8 cellular contexts compared by ENCODE assay signal in the genomic region with DNA sequence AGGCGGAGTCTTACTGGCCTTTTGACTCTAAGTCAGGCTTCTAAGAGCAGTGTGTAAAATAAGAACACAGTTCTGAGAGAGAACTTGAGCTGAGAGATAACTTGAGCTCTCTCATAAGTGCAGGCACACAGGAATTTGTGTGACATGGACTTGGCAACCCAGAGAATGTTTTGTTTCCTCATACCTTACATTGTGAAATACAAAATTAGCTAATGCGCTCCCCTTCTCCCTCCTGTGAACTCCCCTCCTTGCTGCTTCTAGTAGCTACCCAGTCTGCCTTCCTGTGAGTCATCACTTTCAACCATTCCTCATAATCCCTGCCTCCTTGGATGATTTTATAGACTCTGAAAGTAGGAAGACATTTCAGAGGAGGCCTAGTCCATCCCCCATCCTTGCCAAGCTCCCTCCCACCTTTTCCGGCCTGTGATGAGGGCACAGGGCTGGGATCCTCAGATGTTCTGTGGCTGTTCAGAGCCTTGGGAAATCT. TPM values are rescaled to one million over a fixed set of nuclear protein-coding genes. Genes with fewer than 3 reads are reported as not detected.
A peak's percentile ranks its signal among the peaks of the same experiment; 100 is the strongest.
DNase-seq lines count a peak whose midpoint lies in the region; ATAC-seq and TF ChIP-seq lines count a peak whose summit lies in the region.

No MANE protein-coding gene starts in this region.

- H3K36me3 Mint-ChIP-seq in GM23338 (ENCODE audit: low read depth), result no peaks in the 10 kb centered on the region; the same call in 2 of the 3 replicates

- TF ChIP-seq CTCF in PC-9 (conservative IDR thresholded peaks at IDR 0.05) (no peak), fibroblast of lung (conservative IDR thresholded peaks at IDR 0.05 in 1 of 2, IDR thresholded peaks at IDR 0.05 in 1 of 2; ENCODE audit: low read depth in 1 of 2, low read length in 2 of 2) (no peak), GM23338 (conservative IDR thresholded peaks at IDR 0.05; ENCODE audit: low read depth in 2 of 2) (no peak)

- no peak overlapping the region for H2AK5ac ChIP-seq in trophoblast cell (ENCODE audit: low read length)

- H2AFZ ChIP-seq in PC-9 (peak overlapping the region; percentile 65), fibroblast of lung (ENCODE audit: low read length) (no peak overlapping the region), trophoblast cell (ENCODE audit: insufficient read depth, low read length, poor library complexity) (no peak overlapping the region), GM23338 (no peak overlapping the region)

- H3K9me2 ChIP-seq in PC-9 (ENCODE audit: insufficient read depth), result no peaks in the 10 kb centered on the region
- no peaks in the 10 kb centered on the region for H3K9me2 ChIP-seq in GM23338 (ENCODE audit: insufficient read depth)

- peaks cover 5% of the 10 kb centered on the region for H3K27me3 Mint-ChIP-seq in GM23338 (ENCODE audit: insufficient read depth, low read depth, poor library complexity)

- ATAC-seq in HG03095 (IDR thresholded peaks at IDR 0.05; ENCODE audit: unreplicated experiment) (no peak), GM21786 (IDR thresholded peaks at IDR 0.05; ENCODE audit: unreplicated experiment) (no peak), GM23338 (no peak)

- no peak overlapping the region for H2BK5ac ChIP-seq in trophoblast cell (ENCODE audit: low read depth, low read length, poor library complexity)

- DNase-seq in Caki2 (ENCODE audit: low read depth) (peak; percentile 97), PC-9 (peak; percentile 76 to 99), fibroblast of lung (ENCODE audit: low read depth in 2 of 2) (peak; percentile 98 to 99), trophoblast cell (peak; percentile 82 to 95), GM23338 (ENCODE audit: low spot score) (no peak)
- no peak for DNase-seq in activated CD4-positive, alpha-beta T cell treated with anti-CD3 and anti-CD28 coated beads for 48 hours

- H3K9me3 ChIP-seq in PC-9 (ENCODE audit: insufficient read depth, low read depth), result peaks cover 17% of the 10 kb centered on the region
- H3K9me3 ChIP-seq in fibroblast of lung (ENCODE audit: control insufficient read depth, insufficient read depth, low read depth, low read length), result no peaks in the 10 kb centered on the region
- H3K9me3 ChIP-seq in trophoblast cell (ENCODE audit: insufficient read depth, low read depth, low read length), result no peaks in the 10 kb centered on the region

- H3K23ac ChIP-seq in trophoblast cell (ENCODE audit: low read length), result no peak overlapping the region

- H3K27me3 ChIP-seq in PC-9 (ENCODE audit: insufficient read depth, low read depth), result no peaks in the 10 kb centered on the region
- no peaks in the 10 kb centered on the region for H3K27me3 ChIP-seq in fibroblast of lung (ENCODE audit: control insufficient read depth, insufficient read depth, low read length)
- no peaks in the 10 kb centered on the region for H3K27me3 ChIP-seq in trophoblast cell (ENCODE audit: insufficient read depth, low read length)
- no peaks in the 10 kb centered on the region for H3K27me3 ChIP-seq in GM23338 (ENCODE audit: insufficient read depth)

- no peak overlapping the region for H3K4ac ChIP-seq in trophoblast cell (ENCODE audit: low read depth, low read length)

- H3K4me3 ChIP-seq in PC-9, result peak overlapping the region; percentile 23; the same call in 1 of the 2 replicates
- H3K4me3 ChIP-seq in fibroblast of lung (replicated peaks in 1 of 4; ENCODE audit: control extremely low read depth in 1 of 4, insufficient read depth in 1 of 4, low read depth in 3 of 4, low read length in 4 of 4), result no peak overlapping the region
- no peak overlapping the region for H3K4me3 ChIP-seq in trophoblast cell (ENCODE audit: low read depth, low read length)
- H3K4me3 ChIP-seq in GM23338, result no peak overlapping the region

- no peak overlapping the region for H4K12ac ChIP-seq in trophoblast cell (ENCODE audit: low read depth, low read length)

- 0 out of 2 replicates have a peak, but pooled peaks cover 4% of the 10 kb centered on the region for H3K36me3 ChIP-seq in PC-9 (ENCODE audit: low read depth)
- no peaks in the 10 kb centered on the region for H3K36me3 ChIP-seq in fibroblast of lung (ENCODE audit: control insufficient read depth, insufficient read depth, low read length)
- H3K36me3 ChIP-seq in trophoblast cell (ENCODE audit: control insufficient read depth in 1 of 2, insufficient read depth in 2 of 2, low read length in 2 of 2), result no peaks in the 10 kb centered on the region
- no peaks in the 10 kb centered on the region for H3K36me3 ChIP-seq in GM23338 (ENCODE audit: insufficient read depth)

- H2BK12ac ChIP-seq in trophoblast cell (ENCODE audit: low read length), result no peak overlapping the region

- peaks cover 1% of the 10 kb centered on the region for H3K79me1 ChIP-seq in trophoblast cell (ENCODE audit: low read length)

- CTCF ChIA-PET in PC-9 (lab: Charles Lee), result interaction anchor here (0.6 to 0.7 kb wide), 3 partner anchors 44 to 305 kb away, joined by 3 to 5 read pairs (median 4); no protein-coding TSS in a partner anchor

- H3K9me3 Mint-ChIP-seq in GM23338, result peaks cover 13% of the 10 kb centered on the region

- no peak overlapping the region for H3K9ac ChIP-seq in fibroblast of lung (ENCODE audit: insufficient read depth, low read length)
- H3K9ac ChIP-seq in trophoblast cell (ENCODE audit: low read length), result no peak overlapping the region

- intact Hi-C loops in PC-9 (cut with micrococcal nuclease; ENCODE audit: unreplicated experiment), result loop anchor here (1.0 kb wide), 2 partner anchors 27 to 136 kb away; a partner anchor contains a TSS

- peaks cover 5% of the 10 kb centered on the region; the same call in 1 of the 3 replicates for H3K4me1 Mint-ChIP-seq in GM23338

- H4K20me1 ChIP-seq in PC-9 (ENCODE audit: insufficient read depth) (no peaks in the 10 kb centered on the region), fibroblast of lung (ENCODE audit: control insufficient read depth, extremely low read depth, insufficient read depth, low read length) (no peaks in the 10 kb centered on the region), GM23338 (replicated peaks; ENCODE audit: insufficient read depth) (no peaks in the 10 kb centered on the region)

- no peak overlapping the region for H4K8ac ChIP-seq in trophoblast cell (ENCODE audit: low read depth, low read length)

- BruUV-seq in PC-9 (replicated peaks; lab: Mats Ljungman, UMichigan), result no TSS peak

- peak overlapping the region; percentile 82 for H3K27ac ChIP-seq in PC-9
- H3K27ac ChIP-seq in fibroblast of lung (ENCODE audit: insufficient read depth, low read length), result peak overlapping the region; percentile 57
- peak overlapping the region; percentile 55 for H3K27ac ChIP-seq in trophoblast cell (ENCODE audit: low read depth, low read length)
- H3K27ac ChIP-seq in GM23338 (ENCODE audit: low read depth), result no peak overlapping the region

- H3K14ac ChIP-seq in trophoblast cell (ENCODE audit: low read length), result peak overlapping the region; percentile 49

- no CpG with 5 or more reads among the region's 3 CpGs for WGBS in trophoblast cell (ENCODE audit: extremely low coverage, insufficient coverage, insufficient read length)

- H3K4me2 ChIP-seq in PC-9, result peak overlapping the region; percentile 67
- peak overlapping the region; percentile 52 for H3K4me2 ChIP-seq in fibroblast of lung (ENCODE audit: extremely low read depth, insufficient read depth, low read length)
- H3K4me2 ChIP-seq in trophoblast cell (ENCODE audit: low read length), result no peak overlapping the region
- no peak overlapping the region for H3K4me2 ChIP-seq in GM23338

- no peak overlapping the region for H2BK120ac ChIP-seq in trophoblast cell (ENCODE audit: insufficient read depth, low read length, poor library complexity)

- peaks cover 19% of the 10 kb centered on the region for H3K4me1 ChIP-seq in PC-9 (replicated peaks; ENCODE audit: insufficient read depth)
- H3K4me1 ChIP-seq in fibroblast of lung (ENCODE audit: control insufficient read depth, extremely low read depth, insufficient read depth, low read length), result no peaks in the 10 kb centered on the region
- peaks cover 3 to 4% of the 10 kb centered on the region in 2 experiments for H3K4me1 ChIP-seq in trophoblast cell (ENCODE audit: control insufficient read depth in 1 of 2, insufficient read depth in 2 of 2, low read length in 2 of 2)
- no peaks in the 10 kb centered on the region for H3K4me1 ChIP-seq in GM23338 (ENCODE audit: insufficient read depth)

- no peaks in the 10 kb centered on the region for H3K79me2 ChIP-seq in PC-9 (ENCODE audit: low read depth)
- H3K79me2 ChIP-seq in fibroblast of lung (ENCODE audit: control insufficient read depth, insufficient read depth, low read length), result no peaks in the 10 kb centered on the region
- peaks cover 2% of the 10 kb centered on the region for H3K79me2 ChIP-seq in trophoblast cell (ENCODE audit: control insufficient read depth, insufficient read depth, low read length, poor library complexity)
- no peaks in the 10 kb centered on the region for H3K79me2 ChIP-seq in GM23338 (replicated peaks; ENCODE audit: insufficient read depth)

- H3K4me3 Mint-ChIP-seq in GM23338, result no peak overlapping the region

- no peak overlapping the region for H3K27ac Mint-ChIP-seq in GM23338

- in situ Hi-C loops in Caki2 (cut with HindIII; ENCODE audit: low pct_unique_long_range_greater_than_20kb, low sequenced_read_pairs), result no loop called here

- H3F3A ChIP-seq in PC-9 (ENCODE audit: insufficient read depth, low read depth) (peaks cover 25% of the 10 kb centered on the region), GM23338 (replicated peaks; ENCODE audit: low read depth) (no peaks in the 10 kb centered on the region)

- H3K18ac ChIP-seq in trophoblast cell (ENCODE audit: low read length), result no peak overlapping the region

- POLR2A ChIA-PET in PC-9 (lab: Charles Lee; ENCODE audit: unreplicated experiment), result interaction anchor here (0.6 to 1.2 kb wide), 9 partner anchors 12 to 528 kb away, joined by 4 to 16 read pairs (median 9); a partner anchor contains a TSS

- H4K91ac ChIP-seq in trophoblast cell (ENCODE audit: low read depth, low read length), result no peak overlapping the region

RNA-seq across cellular contexts. Expression of a gene that starts 22.6 kb away (rescaled TPM):
- not detected in 2 replicates for total RNA-seq in Caki2 (2014; rRNA removed; shearing (Covaris generic); ENCODE audit: low replicate concordance)
- total RNA-seq in PC-9 (2021) (0.09 TPM in 1 of 2 replicates, not detected in the other), fibroblast of lung (0.50 and 0.51 TPM in 2 replicates)
- polyA plus RNA-seq in fibroblast of lung (0.16 and 0.24 TPM in 2 replicates), GM23338 (2016; fragmentation: Nextera tagmentation; extraction: Ambion mirVana) (0.07 and 0.18 TPM in 2 replicates)
- 0.10 and 0.24 TPM in 2 replicates for polyA plus RNA-seq in fibroblast of lung (2012)
- polyA minus RNA-seq in fibroblast of lung (ENCODE audit: low replicate concordance), result 0.35 and 0.67 TPM in 2 replicates
- polyA plus RNA-seq in trophoblast cell (2013), result 0.10 and 0.11 TPM in 2 replicates
- total RNA-seq in GM23338 (2014; rRNA removed; shearing (Covaris generic)), result 0.27 and 0.76 TPM in 2 replicates

RNA-seq across cellular contexts. Expression of a gene that starts 27.0 kb away (rescaled TPM):
- 51.5 and 56.1 TPM in 2 replicates for total RNA-seq in Caki2 (2014; rRNA removed; shearing (Covaris generic); ENCODE audit: low replicate concordance)
- 52.0 and 53.8 TPM in 2 replicates for total RNA-seq in PC-9 (2021)
- 28.2 and 36.5 TPM in 2 replicates for total RNA-seq in fibroblast of lung
- polyA plus RNA-seq in fibroblast of lung, result 15.9 and 18.7 TPM in 2 replicates
- polyA plus RNA-seq in fibroblast of lung (2012), result 17.2 and 17.8 TPM in 2 replicates
- 180 and 200 TPM in 2 replicates for polyA minus RNA-seq in fibroblast of lung (ENCODE audit: low replicate concordance)
- polyA plus RNA-seq in trophoblast cell (2013), result 15.2 TPM in 2 replicates
- total RNA-seq in GM23338 (2014; rRNA removed; shearing (Covaris generic)), result 27.2 and 31.4 TPM in 2 replicates
- 7.2 and 8.9 TPM in 2 replicates for polyA plus RNA-seq in GM23338 (2016; fragmentation: Nextera tagmentation; extraction: Ambion mirVana)

Comparison
In these comparisons a context has a peak if more than half of its experiments do, and no peak if none do; other contexts are left out.
1. DNase-seq: peak in Caki2 (single experiment), PC-9 (2 of 2), fibroblast of lung (2 of 2) and trophoblast cell (2 of 2); none in activated CD4-positive, alpha-beta T cell treated with anti-CD3 and anti-CD28 coated beads for 48 hours (single experiment) and GM23338 (single experiment).
2. H3K4me2 ChIP-seq: peak in PC-9 (single experiment) and fibroblast of lung (single experiment); none in trophoblast cell (single experiment) and GM23338 (single experiment).